ENCODE assay signal across 10 cellular contexts in genomic region chr3:37456270-37456708, GRCh38. TPM values are rescaled to one million over a fixed set of nuclear protein-coding genes. Genes with fewer than 3 reads are reported as not detected.
DNase-seq lines count a peak whose midpoint lies in the region; ATAC-seq and TF ChIP-seq lines count a peak whose summit lies in the region.
"Had no signal": no experiment of that assay in that cellular context is flagged by ENCODE, and none has a peak within 500 bp of the region (broad histone marks: within the 10 kb centered on the region; RNA-seq: fewer than 3 reads in every experiment).

No MANE protein-coding gene starts in this region.

- no peaks in the 10 kb centered on the region for H3K36me3 Mint-ChIP-seq in MCF 10A (ENCODE audit: insufficient read depth, unreplicated experiment)
- no peaks in the 10 kb centered on the region for H3K36me3 Mint-ChIP-seq in activated naive CD8-positive, alpha-beta T cell treated with anti-CD3 and anti-CD28 coated beads, Interleukin-2, amount 50 U/mL, for 24 hours (ENCODE audit: low read depth)

- H3K9ac ChIP-seq in mammary epithelial cell (ENCODE audit: insufficient read depth, low read length): no peak overlapping the region

- TF ChIP-seq CTCF in MCF 10A (IDR thresholded peaks at IDR 0.05; ENCODE audit: unreplicated experiment): no peak
- TF ChIP-seq CTCF in mammary epithelial cell (conservative IDR thresholded peaks at IDR 0.05 in 1 of 2, IDR thresholded peaks at IDR 0.05 in 1 of 2; ENCODE audit: extremely low read depth in 1 of 2, insufficient read depth in 1 of 2, low read depth in 1 of 2, low read length in 2 of 2): no peak
- TF ChIP-seq CTCF in fibroblast of mammary gland (conservative IDR thresholded peaks at IDR 0.05; ENCODE audit: control insufficient read depth, insufficient read depth, low read depth, low read length): no peak

- peaks cover 23% of the 10 kb centered on the region for H3K27me3 ChIP-seq in mammary epithelial cell (ENCODE audit: insufficient read depth, low read length)
- no peaks in the 10 kb centered on the region for H3K27me3 ChIP-seq in muscle layer of duodenum (ENCODE audit: low read depth, low read length)
- no peaks in the 10 kb centered on the region for H3K27me3 ChIP-seq in aorta (ENCODE audit: control insufficient read depth in 1 of 2, insufficient read depth in 2 of 2, low read length in 1 of 2)

- H2AFZ ChIP-seq in mammary epithelial cell (ENCODE audit: low read depth, low read length): no peak overlapping the region

- H3K4me2 ChIP-seq in mammary epithelial cell (ENCODE audit: insufficient read depth, low read depth, low read length): no peak overlapping the region

- H3K4me3 Mint-ChIP-seq in MCF 10A (ENCODE audit: unreplicated experiment): no peak overlapping the region
- H3K4me3 Mint-ChIP-seq in activated naive CD8-positive, alpha-beta T cell treated with anti-CD3 and anti-CD28 coated beads, Interleukin-2, amount 50 U/mL, for 24 hours: no peak overlapping the region
- H3K4me3 Mint-ChIP-seq: activated B cell treated with CpG ODN at 0.5 μM for 24 hours; activated naive CD4-positive, alpha-beta T cell treated with anti-CD3 and anti-CD28 coated beads for 36 hours had no signal

- peak; percentile 18 for DNase-seq in MCF 10A (ENCODE audit: unreplicated experiment)
- DNase-seq in mammary epithelial cell: no peak
- DNase-seq in fibroblast of mammary gland (ENCODE audit: low read depth): peak; percentile 11
- DNase-seq in aorta: peak; percentile 88 to 91
- no peak for DNase-seq in activated naive CD8-positive, alpha-beta T cell treated with anti-CD3 and anti-CD28 coated beads, Interleukin-2, amount 50 U/mL, for 24 hours
- DNase-seq in HuH-7 (ENCODE audit: low spot score): no peak
- DNase-seq in activated naive CD4-positive, alpha-beta T cell (lab: John Stamatoyannopoulos, UW): no peak
- DNase-seq: activated B cell treated with CpG ODN at 0.5 μM for 24 hours; activated naive CD4-positive, alpha-beta T cell treated with anti-CD3 and anti-CD28 coated beads for 36 hours had no signal

- BruUV-seq in MCF 10A (replicated peaks; lab: Mats Ljungman, UMichigan) (no TSS peak), mammary epithelial cell (replicated peaks; lab: Mats Ljungman, UMichigan) (no TSS peak)

- no peaks in the 10 kb centered on the region for H3K9me3 ChIP-seq in mammary epithelial cell (replicated peaks; ENCODE audit: insufficient read depth, low read length)
- H3K9me3 ChIP-seq in muscle layer of duodenum (ENCODE audit: control insufficient read depth in 1 of 2, low read length in 2 of 2): no peaks in the 10 kb centered on the region
- no peaks in the 10 kb centered on the region for H3K9me3 ChIP-seq in aorta (ENCODE audit: control insufficient read depth, low read length)

- dilution Hi-C loops in mammary epithelial cell (cut with HindIII; ENCODE audit: low sequenced_read_pairs): no loop called here

- no peak overlapping the region for H3K27ac ChIP-seq in mammary epithelial cell (ENCODE audit: insufficient read depth, low read depth, low read length)
- peak overlapping the region; percentile 11 for H3K27ac ChIP-seq in muscle layer of duodenum (ENCODE audit: low read length)
- H3K27ac ChIP-seq in aorta (ENCODE audit: low read depth in 1 of 2, low read length in 2 of 2): peak overlapping the region; percentile 43 to 88

- ATAC-seq in aorta (ENCODE audit: low FRiP score): peak; percentile 63
- no peak for ATAC-seq in activated naive CD8-positive, alpha-beta T cell treated with anti-CD3 and anti-CD28 coated beads, Interleukin-2, amount 50 U/mL, for 24 hours

- no peaks in the 10 kb centered on the region for H3K9me3 Mint-ChIP-seq in MCF 10A (ENCODE audit: unreplicated experiment)
- H3K9me3 Mint-ChIP-seq in activated naive CD8-positive, alpha-beta T cell treated with anti-CD3 and anti-CD28 coated beads, Interleukin-2, amount 50 U/mL, for 24 hours: no peaks in the 10 kb centered on the region
- H3K9me3 Mint-ChIP-seq: activated B cell treated with CpG ODN at 0.5 μM for 24 hours; activated naive CD4-positive, alpha-beta T cell treated with anti-CD3 and anti-CD28 coated beads for 36 hours had no signal

- H3K79me2 ChIP-seq in mammary epithelial cell (ENCODE audit: insufficient read depth, low read length): no peaks in the 10 kb centered on the region

- in situ Hi-C loops in mammary epithelial cell (cut with MboI; ENCODE audit: low sequenced_read_pairs in 2 of 2): no loop called here

- H3K36me3 ChIP-seq in mammary epithelial cell (ENCODE audit: insufficient read depth, low read length) (no peaks in the 10 kb centered on the region), muscle layer of duodenum (ENCODE audit: control insufficient read depth in 1 of 2, insufficient read depth in 2 of 2, low read length in 2 of 2) (no peaks in the 10 kb centered on the region), aorta (ENCODE audit: control insufficient read depth in 1 of 2, insufficient read depth in 2 of 2, low read length in 1 of 2) (no peaks in the 10 kb centered on the region)

- intact Hi-C loops in MCF 10A (cut with micrococcal nuclease) (no loop called here), mammary epithelial cell (cut with micrococcal nuclease) (no loop called here), aorta (cut with DNase I) (loop anchor here in 1 of 2 donors (1.0 kb wide), 1 partner anchor 38 kb away; no protein-coding TSS in a partner anchor)

- H3K27ac Mint-ChIP-seq in MCF 10A (ENCODE audit: low read depth, unreplicated experiment): no peak overlapping the region
- no peak overlapping the region for H3K27ac Mint-ChIP-seq in activated naive CD8-positive, alpha-beta T cell treated with anti-CD3 and anti-CD28 coated beads, Interleukin-2, amount 50 U/mL, for 24 hours
- H3K27ac Mint-ChIP-seq: activated B cell treated with CpG ODN at 0.5 μM for 24 hours; activated naive CD4-positive, alpha-beta T cell treated with anti-CD3 and anti-CD28 coated beads for 36 hours had no signal

- WGBS in mammary epithelial cell (ENCODE audit: low coverage, missing lambda C conversion rate): 84% methylated on average over 10 of the region's 12 CpGs
- 0 to 1% methylated on average over 12 of the region's 12 CpGs for WGBS in aorta, 2 donors

- H3K4me3 ChIP-seq in mammary epithelial cell (replicated peaks in 1 of 3; ENCODE audit: insufficient read depth in 1 of 3, low read depth in 2 of 3, low read length in 3 of 3): no peak overlapping the region
- no peak overlapping the region for H3K4me3 ChIP-seq in fibroblast of mammary gland (ENCODE audit: control insufficient read depth, low read depth, low read length)
- peak overlapping the region in 1 of 2 donors; percentile 37 for H3K4me3 ChIP-seq in muscle layer of duodenum (ENCODE audit: low read depth in 1 of 2, low read length in 2 of 2)
- H3K4me3 ChIP-seq in aorta (ENCODE audit: low read length in 2 of 2): no peak overlapping the region

- POLR2A ChIA-PET in MCF 10A (lab: Yijun Ruan, JAX): no interaction called here

- H4K20me1 ChIP-seq in mammary epithelial cell (ENCODE audit: insufficient read depth, low read length): no peaks in the 10 kb centered on the region

- H3K4me1 ChIP-seq in mammary epithelial cell (ENCODE audit: insufficient read depth, low read length): peaks cover 8% of the 10 kb centered on the region
- H3K4me1 ChIP-seq in muscle layer of duodenum (ENCODE audit: control insufficient read depth in 1 of 2, insufficient read depth in 2 of 2, low read length in 2 of 2): peaks cover 13 to 57% of the 10 kb centered on the region in 2 donors
- H3K4me1 ChIP-seq in aorta (ENCODE audit: control insufficient read depth in 1 of 2, insufficient read depth in 2 of 2, low read length in 2 of 2): peaks cover 0 to 4% of the 10 kb centered on the region in 2 donors

- H3K4me1 Mint-ChIP-seq in MCF 10A (ENCODE audit: insufficient read depth, unreplicated experiment): peaks cover 5% of the 10 kb centered on the region
- peaks cover 4% of the 10 kb centered on the region for H3K4me1 Mint-ChIP-seq in activated naive CD8-positive, alpha-beta T cell treated with anti-CD3 and anti-CD28 coated beads, Interleukin-2, amount 50 U/mL, for 24 hours

- CTCF ChIA-PET in MCF 10A (lab: Yijun Ruan, JAX): interaction anchor here (0.6 to 1.6 kb wide), 4 partner anchors 35 to 727 kb away, joined by 3 to 5 read pairs (median 4); no protein-coding TSS in a partner anchor
- CTCF ChIA-PET in mammary epithelial cell (lab: Charles Lee; ENCODE audit: low non-redundant PET): no interaction called here

- peaks cover 80% of the 10 kb centered on the region for H3K27me3 Mint-ChIP-seq in MCF 10A (ENCODE audit: insufficient read depth, unreplicated experiment)
- peaks cover 56% of the 10 kb centered on the region for H3K27me3 Mint-ChIP-seq in activated naive CD8-positive, alpha-beta T cell treated with anti-CD3 and anti-CD28 coated beads, Interleukin-2, amount 50 U/mL, for 24 hours

RNA-seq across cellular contexts. Expression of gene ITGA9, which starts 4.3 kb away (rescaled TPM):
- total RNA-seq in MCF 10A (2022): 0.10 TPM in 1 of 2 replicates, not detected in the other
- total RNA-seq in mammary epithelial cell: 1 to 10 TPM in 1 of 2 donors, under 1 TPM in 1; 0.05 to 2.5 TPM
- 0.06 TPM for polyA plus RNA-seq in mammary epithelial cell
- not detected for polyA minus RNA-seq in mammary epithelial cell
- total RNA-seq in aorta: 100 to 1,000 TPM in 1 of 2 donors, 10 to 100 TPM in 1; 75.9 to 119 TPM
- polyA plus RNA-seq in aorta: 1 to 10 TPM; 8.9 to 9.0 TPM
- total RNA-seq: activated B cell treated with CpG ODN at 0.5 μM for 24 hours had no signal

Comparison
In these comparisons a context has a peak if more than half of its experiments do, and no peak if none do; other contexts are left out.
1. DNase-seq: peak in MCF 10A (single experiment), fibroblast of mammary gland (single experiment) and aorta (2 of 2); none in mammary epithelial cell (single experiment), activated naive CD8-positive, alpha-beta T cell treated with anti-CD3 and anti-CD28 coated beads, Interleukin-2, amount 50 U/mL, for 24 hours (single experiment), HuH-7 (single experiment) and activated naive CD4-positive, alpha-beta T cell (0 of 4).
2. RNA of gene ITGA9, which starts 4.3 kb away (total RNA-seq): 75.9 to 119 TPM in aorta; 0.05 to 2.5 TPM in mammary epithelial cell and 0.10 TPM in MCF 10A; every median in the first group is over 10 times any median in the second.